9 cellular contexts compared by ENCODE assay signal in genomic region chr1:23374079-23374735, GRCh38. TPM values are rescaled to one million over a fixed set of nuclear protein-coding genes. Genes with fewer than 3 reads are reported as not detected.
DNase-seq lines count a peak whose midpoint lies in the region; FAIRE-seq and TF ChIP-seq lines count a peak whose summit lies in the region.
"Not testable (repeated sequence)": the region's sequence is repeated elsewhere in the genome, so short reads cannot be mapped to it uniquely, and the experiment has no call there.
"Had no signal": no experiment of that assay in that cellular context is flagged by ENCODE, and none has a peak within 500 bp of the region (broad histone marks: within the 10 kb centered on the region; RNA-seq: fewer than 3 reads in every experiment).

No MANE protein-coding gene starts in this region.

- not testable (repeated sequence) for H3K56ac ChIP-seq in H1 (replicated peaks; ENCODE audit: insufficient read length, low read depth, low read length)

- H3K18ac ChIP-seq in H1 (ENCODE audit: extremely low read depth, low read length); mesenchymal stem cell (ENCODE audit: low read depth in 1 of 2, low read length in 2 of 2); trophoblast cell (ENCODE audit: low read length): not testable (repeated sequence)

- H3K79me2 ChIP-seq in Karpas-422 (ENCODE audit: low read length); H1 (ENCODE audit: control insufficient read depth in 1 of 2, insufficient read depth in 2 of 2, low read length in 2 of 2); trophoblast cell (ENCODE audit: control insufficient read depth, insufficient read depth, low read length, poor library complexity): not testable (repeated sequence)

- not testable (repeated sequence) for H3K4me2 ChIP-seq in Karpas-422 (ENCODE audit: low read depth, low read length, poor library complexity, severe bottlenecking); H1 (ENCODE audit: insufficient read depth in 1 of 2, low read depth in 2 of 2, low read length in 2 of 2); mesenchymal stem cell (ENCODE audit: low read length, poor library complexity, severe bottlenecking); trophoblast cell (ENCODE audit: low read length)

- not testable (repeated sequence) for H2BK12ac ChIP-seq in H1 (ENCODE audit: low read depth, low read length); mesenchymal stem cell (ENCODE audit: low read length in 2 of 2); trophoblast cell (ENCODE audit: low read length)

- TF ChIP-seq CTCF in RWPE1 (conservative IDR thresholded peaks at IDR 0.05; ENCODE audit: low read depth); H1 (IDR thresholded peaks at IDR 0.05; ENCODE audit: control extremely low read depth in 1 of 3, insufficient read depth in 1 of 3, low read depth in 1 of 3, low read length in 3 of 3); nephron progenitor cell (IDR thresholded peaks at IDR 0.05); thyroid gland (IDR thresholded peaks at IDR 0.05): not testable (repeated sequence)

- not testable (repeated sequence) for H4K5ac ChIP-seq in H1 (ENCODE audit: insufficient read length, low read depth, low read length)

- H3K9me2 ChIP-seq in Karpas-422 (replicated peaks; ENCODE audit: insufficient read depth, low read length) = not testable (repeated sequence)

- CTCF ChIA-PET in RWPE1 (lab: Yijun Ruan, JAX) = not testable (repeated sequence)
- CTCF ChIA-PET in H1 (lab: Charles Lee; ENCODE audit: partially characterized antibody) = interaction anchor here (0.9 to 1.3 kb wide), 4 partner anchors 10 to 177 kb away, joined by 3 to 6 read pairs (median 3); no protein-coding TSS in a partner anchor

- 72% methylated on average over 12 of the region's 12 CpGs; no CpG with 5 or more reads in 1 of the 2 experiments for WGBS in H1 (ENCODE audit: extremely low coverage in 1 of 2, insufficient coverage in 1 of 2, insufficient read length in 1 of 2, insufficient replicate concordance in 2 of 2, low coverage in 1 of 2, low lambda C conversion rate in 2 of 2, missing lambda C conversion rate in 1 of 2), 2 experiments
- WGBS in mesenchymal stem cell = 77% methylated on average over 12 of the region's 12 CpGs
- WGBS in trophoblast cell (ENCODE audit: extremely low coverage, insufficient coverage, insufficient read length) = no CpG with 5 or more reads among the region's 12 CpGs
- 83 to 85% methylated on average over 12 of the region's 12 CpGs for WGBS in thyroid gland, 2 donors

- H3K23me2 ChIP-seq in H1 (ENCODE audit: low read depth, low read length) = not testable (repeated sequence)

- not testable (repeated sequence) for H2AFZ ChIP-seq in Karpas-422 (ENCODE audit: low read length); H1 (ENCODE audit: low read length); mesenchymal stem cell (ENCODE audit: low read depth, low read length); trophoblast cell (ENCODE audit: insufficient read depth, low read length, poor library complexity)

- not testable (repeated sequence) for H3K4me3 Mint-ChIP-seq in nephron progenitor cell

- H3K14ac ChIP-seq in H1 (ENCODE audit: insufficient read length); mesenchymal stem cell (ENCODE audit: low read length in 2 of 2); trophoblast cell (ENCODE audit: low read length): not testable (repeated sequence)

- peak; percentile 27 for DNase-seq in Karpas-422
- DNase-seq in RWPE1 (ENCODE audit: low spot score); H1 (ENCODE audit: low read depth in 1 of 2, low spot score in 2 of 2); mesenchymal stem cell; nephron progenitor cell; trophoblast cell: not testable (repeated sequence)
- DNase-seq in thyroid gland = peak; percentile 32 to 36

- H3K27me3 ChIP-seq in HUES48 (ENCODE audit: control insufficient read depth, insufficient read depth, low read length) (peaks cover 97% of the 10 kb centered on the region), H1 (replicated peaks in 1 of 4; ENCODE audit: control insufficient read depth in 3 of 4, extremely low read depth in 1 of 4, insufficient read depth in 3 of 4, low read length in 3 of 4) (peaks cover 56 to 93% (median 76%) of the 10 kb centered on the region in 4 experiments)
- H3K27me3 ChIP-seq in Karpas-422 (ENCODE audit: low read length); mesenchymal stem cell (ENCODE audit: control insufficient read depth in 1 of 2, insufficient read depth in 1 of 2, low read length in 2 of 2); trophoblast cell (ENCODE audit: insufficient read depth, low read length); thyroid gland: not testable (repeated sequence)

- H2BK5ac ChIP-seq in H1 (ENCODE audit: low read depth, low read length); mesenchymal stem cell (ENCODE audit: low read depth, low read length, poor library complexity, severe bottlenecking); trophoblast cell (ENCODE audit: low read depth, low read length, poor library complexity): not testable (repeated sequence)

- not testable (repeated sequence) for TF ChIP-seq RAD21 in H1 (IDR thresholded peaks at IDR 0.05 in 1 of 2, conservative IDR thresholded peaks at IDR 0.05 in 1 of 2; ENCODE audit: low read depth in 2 of 2, low read length in 2 of 2)

- H3K79me1 ChIP-seq in H1 (ENCODE audit: low read depth, low read length) = not testable (repeated sequence)
- H3K79me1 ChIP-seq in mesenchymal stem cell (replicated peaks; ENCODE audit: low read length, poor library complexity, severe bottlenecking) (peaks cover 13% of the 10 kb centered on the region), trophoblast cell (ENCODE audit: low read length) (peaks cover 19% of the 10 kb centered on the region)

- not testable (repeated sequence) for H3K9ac ChIP-seq in HUES48 (ENCODE audit: low read depth, low read length); Karpas-422 (ENCODE audit: low read length); H1 (replicated peaks in 1 of 4; ENCODE audit: extremely low read depth in 1 of 4, low read depth in 3 of 4, low read length in 3 of 4); mesenchymal stem cell (ENCODE audit: low read length); trophoblast cell (ENCODE audit: low read length)

- H3K36me3 Mint-ChIP-seq in nephron progenitor cell (ENCODE audit: low read depth) = peaks cover 20% of the 10 kb centered on the region

- H3K4me1 ChIP-seq in HUES48 (ENCODE audit: control insufficient read depth, insufficient read depth, low read length) (peaks cover 22% of the 10 kb centered on the region), Karpas-422 (ENCODE audit: low read length) (peaks cover 11% of the 10 kb centered on the region), H1 (replicated peaks in 1 of 4; ENCODE audit: control insufficient read depth in 3 of 4, insufficient read depth in 4 of 4, low read length in 3 of 4) (peaks cover 2 to 16% (median 4%) of the 10 kb centered on the region in 4 experiments; a peak in 6 of 7 replicates), mesenchymal stem cell (ENCODE audit: control insufficient read depth, insufficient read depth, low read depth, low read length) (peaks cover 27% of the 10 kb centered on the region), trophoblast cell (ENCODE audit: control insufficient read depth in 1 of 2, insufficient read depth in 2 of 2, low read length in 2 of 2) (peaks cover 11 to 24% of the 10 kb centered on the region in 2 experiments), thyroid gland (peaks cover 62 to 86% of the 10 kb centered on the region in 2 donors)

- H2AK5ac ChIP-seq in H1 (ENCODE audit: low read depth, low read length); trophoblast cell (ENCODE audit: low read length): not testable (repeated sequence)
- peak overlapping the region; percentile 22 for H2AK5ac ChIP-seq in mesenchymal stem cell (ENCODE audit: low read length, severe bottlenecking)

- not testable (repeated sequence) for H3K4ac ChIP-seq in H1 (replicated peaks; ENCODE audit: insufficient read length, low read depth, low read length); trophoblast cell (ENCODE audit: low read depth, low read length)
- H3K4ac ChIP-seq in mesenchymal stem cell (ENCODE audit: low read depth in 1 of 2, low read length in 2 of 2) = peak overlapping the region in 1 of 2 experiments; percentile 37

- H4K12ac ChIP-seq in trophoblast cell (ENCODE audit: low read depth, low read length) = not testable (repeated sequence)

- not testable (repeated sequence) for TF ChIP-seq POLR2A in H1 (IDR thresholded peaks at IDR 0.05; ENCODE audit: control extremely low read depth in 1 of 2, low read depth in 2 of 2, low read length in 2 of 2); thyroid gland (IDR thresholded peaks at IDR 0.05)

- not testable (repeated sequence) for H4K91ac ChIP-seq in H1 (replicated peaks; ENCODE audit: insufficient read length, low read length); mesenchymal stem cell (ENCODE audit: low read length); trophoblast cell (ENCODE audit: low read depth, low read length)

- H3K9me3 Mint-ChIP-seq in nephron progenitor cell = not testable (repeated sequence)

- peaks cover 71% of the 10 kb centered on the region for H3K4me1 Mint-ChIP-seq in nephron progenitor cell

- H3K27ac ChIP-seq in HUES48 (ENCODE audit: low read depth, low read length) = peak overlapping the region; percentile 32
- not testable (repeated sequence) for H3K27ac ChIP-seq in Karpas-422 (ENCODE audit: low read length); H1 (ENCODE audit: low read depth, low read length); mesenchymal stem cell (ENCODE audit: low read length, poor library complexity, severe bottlenecking)
- peak overlapping the region; percentile 97 for H3K27ac ChIP-seq in RWPE1
- H3K27ac ChIP-seq in trophoblast cell (ENCODE audit: low read depth, low read length) = peak overlapping the region; percentile 4
- H3K27ac ChIP-seq in thyroid gland = peak overlapping the region in 2 of 3 donors; percentile 60 to 99

- not testable (repeated sequence) for FAIRE-seq in H1 (lab: Jason Lieb, UNC)

- not testable (repeated sequence) for H3K4me3 ChIP-seq in HUES48 (ENCODE audit: low read depth, low read length); Karpas-422 (ENCODE audit: low read length); H1 (ENCODE audit: extremely low read depth in 1 of 4, insufficient read depth in 2 of 4, low read depth in 3 of 4, low read length in 4 of 4); mesenchymal stem cell (ENCODE audit: insufficient read depth in 1 of 2, low read depth in 1 of 2, low read length in 2 of 2); trophoblast cell (ENCODE audit: low read depth, low read length); thyroid gland (replicated peaks in 1 of 3)

- not testable (repeated sequence) for H3K36me3 ChIP-seq in HUES48 (ENCODE audit: control insufficient read depth, insufficient read depth, low read length); Karpas-422 (ENCODE audit: insufficient read depth, low read length); H1 (ENCODE audit: control insufficient read depth in 2 of 4, insufficient read depth in 4 of 4, low read length in 3 of 4); trophoblast cell (ENCODE audit: control insufficient read depth in 1 of 2, insufficient read depth in 2 of 2, low read length in 2 of 2); thyroid gland
- peaks cover 5 to 16% of the 10 kb centered on the region in 2 experiments for H3K36me3 ChIP-seq in mesenchymal stem cell (ENCODE audit: control insufficient read depth in 1 of 2, insufficient read depth in 2 of 2, low read depth in 1 of 2, low read length in 2 of 2)

- H3K27me3 Mint-ChIP-seq in nephron progenitor cell (ENCODE audit: low read depth, poor library complexity) = not testable (repeated sequence)

- not testable (repeated sequence) for H3K23ac ChIP-seq in H1 (ENCODE audit: insufficient read length); mesenchymal stem cell (ENCODE audit: low read length in 2 of 2); trophoblast cell (ENCODE audit: low read length)

- H3K9me3 ChIP-seq in HUES48 (ENCODE audit: control insufficient read depth, insufficient read depth, low read length); Karpas-422 (ENCODE audit: low read length); H1 (ENCODE audit: insufficient read depth in 2 of 2, low read depth in 1 of 2, low read length in 1 of 2); mesenchymal stem cell (ENCODE audit: control insufficient read depth, low read length); trophoblast cell (ENCODE audit: insufficient read depth, low read depth, low read length); thyroid gland: not testable (repeated sequence)

- POLR2A ChIA-PET in RWPE1 (lab: Yijun Ruan, JAX; ENCODE audit: low non-redundant PET) = not testable (repeated sequence)
- POLR2A ChIA-PET in H1 (lab: Charles Lee; ENCODE audit: partially characterized antibody) = interaction anchor here (0.7 kb wide), 1 partner anchor 12 kb away, joined by 3 read pairs; no protein-coding TSS in a partner anchor

- H2BK120ac ChIP-seq in H1 (replicated peaks; ENCODE audit: low read depth, low read length); mesenchymal stem cell (ENCODE audit: low read depth, low read length); trophoblast cell (ENCODE audit: insufficient read depth, low read length, poor library complexity): not testable (repeated sequence)

- TF ChIP-seq EP300 in H1 (IDR thresholded peaks at IDR 0.05; ENCODE audit: borderline replicate concordance in 1 of 2, low read depth in 2 of 2, low read length in 2 of 2) = not testable (repeated sequence)

- H2BK20ac ChIP-seq in H1 (ENCODE audit: low read length) = not testable (repeated sequence)

- H4K20me1 ChIP-seq in Karpas-422 (ENCODE audit: insufficient read depth, low read depth, low read length) = not testable (repeated sequence)
- H4K20me1 ChIP-seq in H1 (replicated peaks in 1 of 2; ENCODE audit: control insufficient read depth in 1 of 2, insufficient read depth in 2 of 2, low read length in 2 of 2) = peaks cover 9 to 12% of the 10 kb centered on the region in 2 experiments

- not testable (repeated sequence) for H4K8ac ChIP-seq in H1 (ENCODE audit: extremely low read depth, insufficient read depth, low read length); mesenchymal stem cell (ENCODE audit: low read length); trophoblast cell (ENCODE audit: low read depth, low read length)

- H3K27ac Mint-ChIP-seq in nephron progenitor cell = peak overlapping the region; percentile 70

- intact Hi-C loops in thyroid gland (cut with DNase I) = not testable (repeated sequence)

- H2BK15ac ChIP-seq in H1 (ENCODE audit: low read length); mesenchymal stem cell (ENCODE audit: low read depth, poor library complexity, severe bottlenecking): not testable (repeated sequence)

RNA-seq across cellular contexts. Expression of gene ZNF436, which starts 4.6 kb away (rescaled TPM):
- total RNA-seq in Karpas-422 (2014; rRNA removed; shearing (Covaris generic); ENCODE audit: low replicate concordance) = 6.4 and 7.4 TPM in 2 replicates
- 1.6 and 1.8 TPM in 2 replicates for total RNA-seq in H1 (2021; fragmentation: NEBNext Ultra II Directional; extraction: Animal tissue kit (Norgen Biotek cat#: 25700))
- polyA plus RNA-seq in H1 (2011; rRNA removed) = 0.31 and 0.65 TPM in 2 replicates
- 0.58 TPM for polyA plus RNA-seq in H1 (2011; cell fraction: cytosol; rRNA removed)
- 0.41 TPM for polyA plus RNA-seq in H1 (2011; cell fraction: nucleus; rRNA removed)
- polyA plus RNA-seq in H1 (2012, experiment 1 of 2) = 0.86 to 1.2 TPM (median 0.91 TPM) in 4 replicates
- 0.07 TPM for polyA plus RNA-seq in H1 (2012, experiment 2 of 2)
- polyA plus RNA-seq in H1 (2013, experiment 1 of 2) = 0.81 TPM
- polyA plus RNA-seq in H1 (2013, experiment 2 of 2) = 0.75 TPM
- 1.5 and 2.6 TPM in 2 replicates for polyA minus RNA-seq in H1 (2011; rRNA and poly(A)+ RNA removed)
- polyA minus RNA-seq in H1 (2011; cell fraction: cytosol; rRNA and poly(A)+ RNA removed) = 0.73 TPM
- 1.4 TPM for polyA minus RNA-seq in H1 (2011; cell fraction: nucleus; rRNA and poly(A)+ RNA removed)
- polyA plus RNA-seq in mesenchymal stem cell (2013, experiment 1 of 2) = 10.9 TPM
- 10.8 TPM for polyA plus RNA-seq in mesenchymal stem cell (2013, experiment 2 of 2)
- polyA plus RNA-seq in trophoblast cell (2013) = 11.8 and 11.9 TPM in 2 replicates
- 10 to 100 TPM; 22.0 to 44.0 (median 31.1) TPM for total RNA-seq in thyroid gland

RNA-seq across cellular contexts. Expression of gene HNRNPR, which starts 30.1 kb away (rescaled TPM):
- total RNA-seq in Karpas-422 (2014; rRNA removed; shearing (Covaris generic); ENCODE audit: low replicate concordance) = 120 and 130 TPM in 2 replicates
- 203 and 214 TPM in 2 replicates for total RNA-seq in H1 (2021; fragmentation: NEBNext Ultra II Directional; extraction: Animal tissue kit (Norgen Biotek cat#: 25700))
- 76.8 and 110 TPM in 2 replicates for polyA plus RNA-seq in H1 (2011; rRNA removed)
- 157 TPM for polyA plus RNA-seq in H1 (2011; cell fraction: cytosol; rRNA removed)
- polyA plus RNA-seq in H1 (2011; cell fraction: nucleus; rRNA removed) = 30.5 TPM
- polyA plus RNA-seq in H1 (2012, experiment 1 of 2) = 159 to 195 TPM (median 176 TPM) in 4 replicates
- 19.5 TPM for polyA plus RNA-seq in H1 (2012, experiment 2 of 2)
- polyA plus RNA-seq in H1 (2013, experiment 1 of 2) = 105 TPM
- polyA plus RNA-seq in H1 (2013, experiment 2 of 2) = 107 TPM
- 106 and 111 TPM in 2 replicates for polyA minus RNA-seq in H1 (2011; rRNA and poly(A)+ RNA removed)
- polyA minus RNA-seq in H1 (2011; cell fraction: cytosol; rRNA and poly(A)+ RNA removed) = 67.5 TPM
- 50.2 TPM for polyA minus RNA-seq in H1 (2011; cell fraction: nucleus; rRNA and poly(A)+ RNA removed)
- polyA plus RNA-seq in mesenchymal stem cell (2013, experiment 1 of 2) = 85.8 TPM
- polyA plus RNA-seq in mesenchymal stem cell (2013, experiment 2 of 2) = 90.1 TPM
- polyA plus RNA-seq in trophoblast cell (2013) = 169 and 175 TPM in 2 replicates
- 100 to 1,000 TPM in 2 of 4 donors, 10 to 100 TPM in 2; 82.8 to 107 (median 99.4) TPM for total RNA-seq in thyroid gland

RNA-seq across cellular contexts. Expression of gene TCEA3, which starts 50.3 kb away (rescaled TPM):
- total RNA-seq in Karpas-422 (2014; rRNA removed; shearing (Covaris generic); ENCODE audit: low replicate concordance) = not detected in 2 replicates
- total RNA-seq in H1 (2021; fragmentation: NEBNext Ultra II Directional; extraction: Animal tissue kit (Norgen Biotek cat#: 25700)) = 0.21 TPM in 1 of 2 replicates, not detected in the other
- 0.08 and 0.13 TPM in 2 replicates for polyA plus RNA-seq in H1 (2011; rRNA removed)
- polyA plus RNA-seq in H1 (2011; cell fraction: cytosol; rRNA removed) = 0.17 TPM
- 0.09 TPM for polyA plus RNA-seq in H1 (2011; cell fraction: nucleus; rRNA removed)
- polyA plus RNA-seq in H1 (2012, experiment 1 of 2) = 0.11 to 0.28 TPM (median 0.19 TPM) in 3 of 4 replicates, not detected in the other
- 0.10 TPM for polyA plus RNA-seq in H1 (2012, experiment 2 of 2)
- polyA plus RNA-seq in H1 (2013, experiment 1 of 2) = 0.22 TPM
- 0.15 TPM for polyA plus RNA-seq in H1 (2013, experiment 2 of 2)
- polyA minus RNA-seq in H1 (2011; rRNA and poly(A)+ RNA removed) = 0.38 TPM in 1 of 2 replicates, not detected in the other
- polyA minus RNA-seq in H1 (2011; cell fraction: cytosol; rRNA and poly(A)+ RNA removed) = not detected
- polyA minus RNA-seq in H1 (2011; cell fraction: nucleus; rRNA and poly(A)+ RNA removed) = 0.40 TPM
- polyA plus RNA-seq in mesenchymal stem cell (2013, experiment 1 of 2) = 27.4 TPM
- polyA plus RNA-seq in mesenchymal stem cell (2013, experiment 2 of 2) = 25.9 TPM
- polyA plus RNA-seq in trophoblast cell (2013) = 0.56 and 0.59 TPM in 2 replicates
- total RNA-seq in thyroid gland = 10 to 100 TPM; 26.8 to 50.4 (median 48.0) TPM
- total RNA-seq: A172 had no signal

Comparison
In these comparisons a context has a peak if more than half of its experiments do, and no peak if none do; other contexts are left out.
1. RNA of gene TCEA3, which starts 50.3 kb away (total RNA-seq): 26.8 to 50.4 TPM in thyroid gland; 0.21 TPM in H1 and not detected in Karpas-422; every median in the first group is over 10 times any median in the second.